ENCODE assay signal across 9 cellular contexts in the genomic region with DNA sequence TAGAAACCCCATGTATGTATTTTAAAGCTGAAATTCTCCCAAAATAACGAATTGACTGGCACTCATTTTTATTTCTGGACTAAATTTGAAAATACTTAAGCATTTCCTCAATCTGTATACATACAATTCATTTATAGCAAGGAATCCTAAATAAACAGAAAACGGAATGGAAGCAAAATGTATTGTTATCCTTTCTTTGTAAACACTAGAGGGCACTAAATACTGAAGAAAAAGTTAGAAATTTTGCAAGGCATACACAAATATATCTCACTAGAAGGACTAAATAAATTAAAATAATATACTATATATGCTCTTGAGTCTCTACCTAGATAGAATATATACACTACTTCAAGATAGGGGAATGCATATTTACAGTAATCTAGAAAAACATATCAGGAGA. TPM values are rescaled to one million over a fixed set of nuclear protein-coding genes. Genes with fewer than 3 reads are reported as not detected.
DNase-seq lines count a peak whose midpoint lies in the region; ATAC-seq and TF ChIP-seq lines count a peak whose summit lies in the region.
"Had no signal": no experiment of that assay in that cellular context is flagged by ENCODE, and none has a peak within 500 bp of the region (broad histone marks: within the 10 kb centered on the region; RNA-seq: fewer than 3 reads in every experiment).

No MANE protein-coding gene starts in this region.

- no peak overlapping the region for H2AFZ ChIP-seq in HCT116 (ENCODE audit: low read depth, low read length, poor library complexity, severe bottlenecking)

- no peak overlapping the region for H3K4me2 ChIP-seq in HCT116 (ENCODE audit: low read length)

- intact Hi-C loops in HCT116 (cut with micrococcal nuclease): loop anchor here (1.0 kb wide), 1 partner anchor 134 kb away; no protein-coding TSS in a partner anchor

- RAD21 ChIA-PET in HCT116 (lab: Charles Lee; ENCODE audit: low non-redundant PET in 1 of 2, low total read pairs in 2 of 2, uncharacterized antibody in 2 of 2, unreplicated experiment in 2 of 2): no interaction called here

- H3K9me3 ChIP-seq in HCT116 (ENCODE audit: control insufficient read depth in 1 of 2, insufficient read depth in 1 of 2, low read depth in 1 of 2, low read length in 2 of 2): no peaks in the 10 kb centered on the region

- no peak overlapping the region for H3K27ac ChIP-seq in HCT116 (ENCODE audit: low read depth, low read length)

- H3K9me2 ChIP-seq in HCT116 (ENCODE audit: insufficient read depth): no peaks in the 10 kb centered on the region

- H3K4me3 Mint-ChIP-seq in glutamatergic neuron (ENCODE audit: unreplicated experiment): no peak overlapping the region

- H3K9me3 Mint-ChIP-seq in glutamatergic neuron (ENCODE audit: unreplicated experiment): no peaks in the 10 kb centered on the region

- CTCF ChIA-PET in HCT116 (lab: Charles Lee): interaction anchor here (1.3 kb wide), 1 partner anchor 134 kb away, joined by 4 read pairs; no protein-coding TSS in a partner anchor

- no peaks in the 10 kb centered on the region for H3K36me3 ChIP-seq in HCT116 (ENCODE audit: control insufficient read depth in 1 of 2, insufficient read depth in 2 of 2, low read length in 2 of 2)

- ATAC-seq in HCT116 (no peak), GM21737 (IDR thresholded peaks at IDR 0.05; ENCODE audit: unreplicated experiment) (no peak)

- POLR2A ChIA-PET in HCT116 (lab: Charles Lee): no interaction called here

- no TSS peak for BruUV-seq in HCT116 (replicated peaks; lab: Mats Ljungman, UMichigan)

- TF ChIP-seq RAD21 in HCT116 (IDR thresholded peaks at IDR 0.05; ENCODE audit: low read depth): peak; percentile 33

- DNase-seq in AML-193 (lab: John Stamatoyannopoulos, UW) (peak; percentile 37 to 39), HCT116 (ENCODE audit: low read depth, low spot score) (no peak), NOMO-1 treated with DMSO at 0.1 percent for 48 hours (lab: John Stamatoyannopoulos, UW; ENCODE audit: unreplicated experiment) (peak; percentile 25), glutamatergic neuron (no peak), NCI-H2081 treated with DMSO at 0.1 percent for 48 hours (lab: John Stamatoyannopoulos, UW) (no peak), MV-4-11 (lab: John Stamatoyannopoulos, UW) (no peak), anterior cingulate cortex (lab: John Stamatoyannopoulos, UW) (no peak)
- DNase-seq: T-helper 1 cell had no signal

- no peaks in the 10 kb centered on the region for H4K20me1 ChIP-seq in HCT116 (ENCODE audit: insufficient read depth)

- TF ChIP-seq CTCF in HCT116 (IDR thresholded peaks at IDR 0.05 in 2 of 3, conservative IDR thresholded peaks at IDR 0.05 in 1 of 3; ENCODE audit: borderline replicate concordance in 1 of 3, insufficient read depth in 1 of 3, low read depth in 2 of 3, low read length in 2 of 3) (peak in 2 of 3 experiments; percentile 19 to 50; a peak in 3 of 6 replicates), glutamatergic neuron (IDR thresholded peaks at IDR 0.05; ENCODE audit: partially characterized antibody, unreplicated experiment) (peak; percentile 47)

- no peaks in the 10 kb centered on the region for H3K36me3 Mint-ChIP-seq in glutamatergic neuron (ENCODE audit: unreplicated experiment)

- no peaks in the 10 kb centered on the region for H3K79me2 ChIP-seq in HCT116 (ENCODE audit: insufficient read depth, low read length)

- no peak overlapping the region for H3K4me3 ChIP-seq in HCT116 (replicated peaks in 1 of 2; ENCODE audit: low read depth in 1 of 2, low read length in 2 of 2)

- no peak for TF ChIP-seq POLR2A in HCT116 (IDR thresholded peaks at IDR 0.05; ENCODE audit: borderline replicate concordance, extremely low read depth, insufficient read depth, insufficient read length)

- H3K27me3 Mint-ChIP-seq in glutamatergic neuron (ENCODE audit: unreplicated experiment): no peaks in the 10 kb centered on the region

- no peaks in the 10 kb centered on the region for H3K4me1 ChIP-seq in HCT116 (ENCODE audit: control insufficient read depth in 1 of 2, insufficient read depth in 2 of 2, low read length in 2 of 2)

- H3K27me3 ChIP-seq in HCT116 (ENCODE audit: insufficient read depth, low read length): peaks cover 4% of the 10 kb centered on the region; the same call in 1 of the 2 replicates

- no peak overlapping the region for H3K9ac ChIP-seq in HCT116 (ENCODE audit: low read length)

- no peaks in the 10 kb centered on the region for H3K4me1 Mint-ChIP-seq in glutamatergic neuron (ENCODE audit: low read depth, unreplicated experiment)

- no peak overlapping the region for H3K27ac Mint-ChIP-seq in glutamatergic neuron (ENCODE audit: unreplicated experiment)

TF ChIP-seq in HCT116, 20 proteins besides CTCF, POLR2A, EP300 and RAD21:
- TF ChIP-seq ELF1 (IDR thresholded peaks at IDR 0.05; ENCODE audit: borderline replicate concordance, low read depth) (no peak), SIN3A (IDR thresholded peaks at IDR 0.05; ENCODE audit: low read depth) (no peak), FOSL1 (IDR thresholded peaks at IDR 0.05; ENCODE audit: low read depth) (no peak), EZH2phosphoT487 (IDR thresholded peaks at IDR 0.05; ENCODE audit: borderline replicate concordance) (no peak), CEBPB (IDR thresholded peaks at IDR 0.05; ENCODE audit: low read depth) (no peak), CBX3 (IDR thresholded peaks at IDR 0.05; ENCODE audit: low read depth) (no peak), POLR2AphosphoS5 (IDR thresholded peaks at IDR 0.05; ENCODE audit: low read depth, low read length) (no peak), EZH2 (IDR thresholded peaks at IDR 0.05) (no peak), TCF7L2 (IDR thresholded peaks at IDR 0.05; ENCODE audit: borderline replicate concordance, extremely low read depth, insufficient read depth, insufficient read length) (no peak), YY1 (IDR thresholded peaks at IDR 0.05; ENCODE audit: extremely low read depth, insufficient replicate concordance, low read depth, low read length) (no peak), SP1 (IDR thresholded peaks at IDR 0.05; ENCODE audit: low read depth) (no peak), JUND (IDR thresholded peaks at IDR 0.05) (no peak), SRF (IDR thresholded peaks at IDR 0.05; ENCODE audit: low read depth) (no peak), EGR1 (IDR thresholded peaks at IDR 0.05; ENCODE audit: low read depth) (no peak), ZFX (IDR thresholded peaks at IDR 0.05) (no peak)
- TF ChIP-seq, protein P1, sequence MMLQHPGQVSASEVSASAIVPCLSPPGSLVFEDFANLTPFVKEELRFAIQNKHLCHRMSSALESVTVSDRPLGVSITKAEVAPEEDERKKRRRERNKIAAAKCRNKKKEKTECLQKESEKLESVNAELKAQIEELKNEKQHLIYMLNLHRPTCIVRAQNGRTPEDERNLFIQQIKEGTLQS (IDR thresholded peaks at IDR 0.05): no peak
- TF ChIP-seq, protein P2, sequence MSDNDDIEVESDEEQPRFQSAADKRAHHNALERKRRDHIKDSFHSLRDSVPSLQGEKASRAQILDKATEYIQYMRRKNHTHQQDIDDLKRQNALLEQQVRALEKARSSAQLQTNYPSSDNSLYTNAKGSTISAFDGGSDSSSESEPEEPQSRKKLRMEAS (IDR thresholded peaks at IDR 0.05): no peak
- TF ChIP-seq, protein P3, sequence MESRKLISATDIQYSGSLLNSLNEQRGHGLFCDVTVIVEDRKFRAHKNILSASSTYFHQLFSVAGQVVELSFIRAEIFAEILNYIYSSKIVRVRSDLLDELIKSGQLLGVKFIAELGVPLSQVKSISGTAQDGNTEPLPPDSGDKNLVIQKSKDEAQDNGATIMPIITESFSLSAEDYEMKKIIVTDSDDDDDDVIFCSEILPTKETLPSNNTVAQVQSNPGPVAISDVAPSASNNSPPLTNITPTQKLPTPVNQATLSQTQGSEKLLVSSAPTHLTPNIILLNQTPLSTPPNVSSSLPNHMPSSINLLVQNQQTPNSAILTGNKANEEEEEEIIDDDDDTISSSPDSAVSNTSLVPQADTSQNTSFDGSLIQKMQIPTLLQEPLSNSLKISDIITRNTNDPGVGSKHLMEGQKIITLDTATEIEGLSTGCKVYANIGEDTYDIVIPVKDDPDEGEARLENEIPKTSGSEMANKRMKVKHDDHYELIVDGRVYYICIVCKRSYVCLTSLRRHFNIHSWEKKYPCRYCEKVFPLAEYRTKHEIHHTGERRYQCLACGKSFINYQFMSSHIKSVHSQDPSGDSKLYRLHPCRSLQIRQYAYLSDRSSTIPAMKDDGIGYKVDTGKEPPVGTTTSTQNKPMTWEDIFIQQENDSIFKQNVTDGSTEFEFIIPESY (IDR thresholded peaks at IDR 0.05; ENCODE audit: extremely low read depth, insufficient replicate concordance, low read length): no peak
- TF ChIP-seq, protein P4, sequence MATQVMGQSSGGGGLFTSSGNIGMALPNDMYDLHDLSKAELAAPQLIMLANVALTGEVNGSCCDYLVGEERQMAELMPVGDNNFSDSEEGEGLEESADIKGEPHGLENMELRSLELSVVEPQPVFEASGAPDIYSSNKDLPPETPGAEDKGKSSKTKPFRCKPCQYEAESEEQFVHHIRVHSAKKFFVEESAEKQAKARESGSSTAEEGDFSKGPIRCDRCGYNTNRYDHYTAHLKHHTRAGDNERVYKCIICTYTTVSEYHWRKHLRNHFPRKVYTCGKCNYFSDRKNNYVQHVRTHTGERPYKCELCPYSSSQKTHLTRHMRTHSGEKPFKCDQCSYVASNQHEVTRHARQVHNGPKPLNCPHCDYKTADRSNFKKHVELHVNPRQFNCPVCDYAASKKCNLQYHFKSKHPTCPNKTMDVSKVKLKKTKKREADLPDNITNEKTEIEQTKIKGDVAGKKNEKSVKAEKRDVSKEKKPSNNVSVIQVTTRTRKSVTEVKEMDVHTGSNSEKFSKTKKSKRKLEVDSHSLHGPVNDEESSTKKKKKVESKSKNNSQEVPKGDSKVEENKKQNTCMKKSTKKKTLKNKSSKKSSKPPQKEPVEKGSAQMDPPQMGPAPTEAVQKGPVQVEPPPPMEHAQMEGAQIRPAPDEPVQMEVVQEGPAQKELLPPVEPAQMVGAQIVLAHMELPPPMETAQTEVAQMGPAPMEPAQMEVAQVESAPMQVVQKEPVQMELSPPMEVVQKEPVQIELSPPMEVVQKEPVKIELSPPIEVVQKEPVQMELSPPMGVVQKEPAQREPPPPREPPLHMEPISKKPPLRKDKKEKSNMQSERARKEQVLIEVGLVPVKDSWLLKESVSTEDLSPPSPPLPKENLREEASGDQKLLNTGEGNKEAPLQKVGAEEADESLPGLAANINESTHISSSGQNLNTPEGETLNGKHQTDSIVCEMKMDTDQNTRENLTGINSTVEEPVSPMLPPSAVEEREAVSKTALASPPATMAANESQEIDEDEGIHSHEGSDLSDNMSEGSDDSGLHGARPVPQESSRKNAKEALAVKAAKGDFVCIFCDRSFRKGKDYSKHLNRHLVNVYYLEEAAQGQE (IDR thresholded peaks at IDR 0.05; ENCODE audit: low read depth): no peak

RNA-seq across cellular contexts. Expression of a gene that starts 23.1 kb away (rescaled TPM):
- total RNA-seq in HCT116 (2021; ENCODE audit: unreplicated experiment) (1.1 TPM), glutamatergic neuron (ENCODE audit: unreplicated experiment) (5.4 TPM)
- polyA plus RNA-seq in HCT116 (2012): 0.27 and 0.31 TPM in 2 replicates

Comparison
In these comparisons a context has a peak if more than half of its experiments do, and no peak if none do; other contexts are left out.
1. DNase-seq: peak in AML-193 (2 of 2) and NOMO-1 treated with DMSO at 0.1 percent for 48 hours (single experiment); none in HCT116 (single experiment), glutamatergic neuron (single experiment), NCI-H2081 treated with DMSO at 0.1 percent for 48 hours (single experiment), MV-4-11 (single experiment) and anterior cingulate cortex (0 of 58).